ENCODE assay signal across 11 cellular contexts in the genomic region with DNA sequence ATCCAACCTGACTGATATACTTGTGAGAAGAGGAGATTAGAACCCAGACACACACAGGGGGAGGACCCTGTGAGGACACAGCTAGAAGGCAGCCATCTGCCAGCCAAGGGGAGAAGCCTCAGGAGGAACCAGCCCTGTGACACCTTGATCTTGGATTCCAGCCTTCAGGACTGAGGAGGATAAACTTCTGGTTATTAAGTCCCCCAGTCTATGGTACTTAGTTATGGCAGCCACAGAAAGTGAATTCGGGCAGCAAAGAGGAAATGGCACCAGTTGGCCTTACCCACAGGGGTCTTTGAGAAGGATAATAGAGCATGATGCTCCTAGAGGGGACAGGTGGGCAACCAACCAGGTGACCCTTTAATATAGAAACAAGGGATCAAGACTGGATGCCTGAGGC. TPM values are rescaled to one million over a fixed set of nuclear protein-coding genes. Genes with fewer than 3 reads are reported as not detected.
"Had no signal": no experiment of that assay in that cellular context is flagged by ENCODE, and none has a peak within 500 bp of the region (broad histone marks: within the 10 kb centered on the region; RNA-seq: fewer than 3 reads in every experiment).

No MANE protein-coding gene starts in this region.

- H3K4me1 ChIP-seq: HAP-1 had no signal

- H3K9ac ChIP-seq: GM23248 had no signal

- H2AFZ ChIP-seq: GM23248, GM23338 had no signal

- H3K36me3 ChIP-seq: HAP-1 had no signal

- H3K9me3 Mint-ChIP-seq: HFFc6 had no signal

- H3K4me2 ChIP-seq: GM23338 had no signal

- H3K4me3 ChIP-seq: GM23248, GM23338, HAP-1 had no signal

- DNase-seq: GM23248, GOT3, H7, H9, HCEC 1CT, HFFc6 had no signal

- H3K27ac Mint-ChIP-seq: GM23338, H9, HFFc6 had no signal

- FAIRE-seq: H54 had no signal

- H3K27ac ChIP-seq: GM23248 had no signal

- H3K4me3 Mint-ChIP-seq: GM23338, H9, HFFc6 had no signal

- H3K9me3 ChIP-seq: HAP-1 had no signal

- ATAC-seq: GM23338, HCT116 had no signal

RNA-seq across cellular contexts. Expression of gene ASCL2, which starts 49.4 kb away (rescaled TPM):
- total RNA-seq: GM23248, H4, HFFc6 had no signal
- polyA plus RNA-seq: GM23248 had no signal

RNA-seq across cellular contexts. Expression of gene TH, which starts 49.4 kb away (rescaled TPM):
- total RNA-seq: GM23248, GM23338, H4, H7, H9, HFFc6 had no signal
- polyA plus RNA-seq: GM23248 had no signal
